21 cellular contexts compared by ENCODE assay signal in the genomic region with DNA sequence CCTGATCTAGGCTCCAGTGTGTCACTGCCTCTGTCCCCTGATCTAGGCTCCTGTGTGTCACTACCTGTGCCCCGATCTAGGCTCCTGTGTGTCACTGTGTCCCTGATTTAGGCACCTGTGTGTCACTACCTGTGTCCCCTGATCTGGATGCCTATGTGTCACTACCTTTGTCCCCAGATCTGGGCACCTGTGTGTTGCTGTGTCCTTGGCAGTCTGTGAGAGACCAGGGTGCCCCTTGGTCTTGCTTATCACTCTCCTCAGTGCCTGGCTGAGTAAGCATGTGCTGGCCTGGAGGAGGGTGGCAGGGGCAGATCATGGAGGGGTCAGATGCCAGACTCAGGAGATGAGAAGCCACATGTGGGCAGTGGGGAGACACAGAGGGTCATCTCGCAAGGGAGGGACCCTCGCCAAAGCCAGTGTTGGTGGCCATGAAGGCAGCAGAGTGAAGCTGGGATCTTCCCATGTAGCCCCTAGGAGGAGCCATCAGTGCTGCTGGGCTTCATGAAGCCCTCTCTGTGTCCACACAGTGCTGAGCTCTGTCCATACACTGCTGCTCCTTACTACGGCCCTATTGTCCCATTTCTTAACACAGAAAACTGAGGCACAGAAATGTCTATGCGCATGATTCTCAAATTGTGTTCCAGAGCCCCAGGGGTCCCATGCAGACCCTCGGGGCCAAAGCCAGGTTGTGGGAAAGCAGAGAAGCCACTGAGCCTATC. TPM values are rescaled to one million over a fixed set of nuclear protein-coding genes. Genes with fewer than 3 reads are reported as not detected.
A peak's percentile ranks its signal among the peaks of the same experiment; 100 is the strongest.
DNase-seq lines count a peak whose midpoint lies in the region; ATAC-seq and TF ChIP-seq lines count a peak whose summit lies in the region.
"Had no signal": no experiment of that assay in that cellular context is flagged by ENCODE, and none has a peak within 500 bp of the region (broad histone marks: within the 10 kb centered on the region; RNA-seq: fewer than 3 reads in every experiment).

No MANE protein-coding gene starts in this region.

- peaks cover 10% of the 10 kb centered on the region for H3K27me3 Mint-ChIP-seq in dendritic cell treated with granulocyte-macrophage colony-stimulating factor and Interleukin-4, amounts not matched to agents 40 ng/mL and 50 ng/mL, for 4 days
- H3K27me3 Mint-ChIP-seq in osteocyte (ENCODE audit: unreplicated experiment) = no peaks in the 10 kb centered on the region
- H3K27me3 Mint-ChIP-seq in activated CD4-positive, alpha-beta T cell treated with anti-CD3 and anti-CD28 coated beads for 36 hours = peaks cover 4% of the 10 kb centered on the region

- H3K36me3 ChIP-seq in SJCRH30 (no peaks in the 10 kb centered on the region), thyroid gland (no peaks in the 10 kb centered on the region)
- H3K36me3 ChIP-seq: prostate gland, tibial artery had no signal

- H3K4me3 Mint-ChIP-seq in dendritic cell treated with granulocyte-macrophage colony-stimulating factor and Interleukin-4, amounts not matched to agents 40 ng/mL and 50 ng/mL, for 4 days = no peak overlapping the region
- no peak overlapping the region for H3K4me3 Mint-ChIP-seq in osteocyte (ENCODE audit: unreplicated experiment)
- H3K4me3 Mint-ChIP-seq in activated CD4-positive, alpha-beta T cell treated with anti-CD3 and anti-CD28 coated beads for 36 hours = no peak overlapping the region
- H3K4me3 Mint-ChIP-seq: naive thymus-derived CD4-positive, alpha-beta T cell; stimulated activated effector memory CD8-positive, alpha-beta T cell treated with anti-CD3 and anti-CD28 coated beads, Interleukin-12 subunit alpha, Interleukin-12 subunit beta, amount 100 ng/mL, for 72 hours had no signal

- H3K27ac ChIP-seq in SJCRH30 = peak overlapping the region; percentile 52
- peak overlapping the region; percentile 29 to 78 (median 74) for H3K27ac ChIP-seq in thyroid gland
- H3K27ac ChIP-seq: prostate gland, tibial artery had no signal

- CTCF ChIA-PET in activated CD4-positive, alpha-beta T cell treated with anti-CD3 and anti-CD28 coated beads for 36 hours (lab: Charles Lee) = no interaction called here

- no peaks in the 10 kb centered on the region for H3K36me3 Mint-ChIP-seq in dendritic cell treated with granulocyte-macrophage colony-stimulating factor and Interleukin-4, amounts not matched to agents 40 ng/mL and 50 ng/mL, for 4 days (ENCODE audit: low read depth)
- H3K36me3 Mint-ChIP-seq in osteocyte (ENCODE audit: unreplicated experiment) = peaks cover 3% of the 10 kb centered on the region
- no peaks in the 10 kb centered on the region for H3K36me3 Mint-ChIP-seq in activated CD4-positive, alpha-beta T cell treated with anti-CD3 and anti-CD28 coated beads for 36 hours (ENCODE audit: low read depth)
- H3K36me3 Mint-ChIP-seq: naive thymus-derived CD4-positive, alpha-beta T cell; stimulated activated effector memory CD8-positive, alpha-beta T cell treated with anti-CD3 and anti-CD28 coated beads, Interleukin-12 subunit alpha, Interleukin-12 subunit beta, amount 100 ng/mL, for 72 hours had no signal

- 78 to 80% methylated on average over 6 of the region's 6 CpGs for WGBS in thyroid gland, 2 donors

- no peak for DNase-seq in SJCRH30
- DNase-seq in osteocyte (ENCODE audit: extremely low spot score, unreplicated experiment) = no peak
- DNase-seq in thyroid gland = no peak
- no peak for DNase-seq in activated CD4-positive, alpha-beta T cell treated with anti-CD3 and anti-CD28 coated beads for 36 hours
- no peak for DNase-seq in erythroblast (lab: John Stamatoyannopoulos, UW)
- no peak for DNase-seq in omental fat pad (ENCODE audit: low spot score)
- DNase-seq: activated CD4-positive, alpha-beta T cell treated with anti-CD3 and anti-CD28 coated beads, Interleukin-2, amount 50 U/mL, for 4 hours; COR-L47; DND-41; hypothalamus; naive thymus-derived CD4-positive, alpha-beta T cell; NCI-H1417 treated with DMSO at 0.1 percent for 48 hours; NCI-H526 treated with DMSO at 0.1 percent for 48 hours; stimulated activated CD4-positive, alpha-beta T cell treated with anti-CD3 and anti-CD28 coated beads, Interleukin-15, amount 100 ng/mL, for 24 hours; tibial artery had no signal

- POLR2A ChIA-PET in activated CD4-positive, alpha-beta T cell treated with anti-CD3 and anti-CD28 coated beads for 36 hours (lab: Charles Lee) = interaction anchor here (0.6 kb wide), 1 partner anchor 125 kb away, joined by 4 read pairs; no protein-coding TSS in a partner anchor

- peaks cover 5% of the 10 kb centered on the region for H3K4me1 Mint-ChIP-seq in dendritic cell treated with granulocyte-macrophage colony-stimulating factor and Interleukin-4, amounts not matched to agents 40 ng/mL and 50 ng/mL, for 4 days (ENCODE audit: low read depth)
- H3K4me1 Mint-ChIP-seq in osteocyte (ENCODE audit: unreplicated experiment) = peaks cover 38% of the 10 kb centered on the region
- H3K4me1 Mint-ChIP-seq in activated CD4-positive, alpha-beta T cell treated with anti-CD3 and anti-CD28 coated beads for 36 hours = no peaks in the 10 kb centered on the region
- H3K4me1 Mint-ChIP-seq: stimulated activated effector memory CD8-positive, alpha-beta T cell treated with anti-CD3 and anti-CD28 coated beads, Interleukin-12 subunit alpha, Interleukin-12 subunit beta, amount 100 ng/mL, for 72 hours had no signal

- no peak for TF ChIP-seq POLR2A in thyroid gland (IDR thresholded peaks at IDR 0.05)
- no peak for TF ChIP-seq POLR2A in erythroblast (IDR thresholded peaks at IDR 0.05; ENCODE audit: low read length)

- H3K9me3 Mint-ChIP-seq in dendritic cell treated with granulocyte-macrophage colony-stimulating factor and Interleukin-4, amounts not matched to agents 40 ng/mL and 50 ng/mL, for 4 days = no peaks in the 10 kb centered on the region
- H3K9me3 Mint-ChIP-seq in osteocyte (ENCODE audit: unreplicated experiment) = no peaks in the 10 kb centered on the region
- H3K9me3 Mint-ChIP-seq in activated CD4-positive, alpha-beta T cell treated with anti-CD3 and anti-CD28 coated beads for 36 hours (ENCODE audit: low read depth) = no peaks in the 10 kb centered on the region
- H3K9me3 Mint-ChIP-seq: stimulated activated effector memory CD8-positive, alpha-beta T cell treated with anti-CD3 and anti-CD28 coated beads, Interleukin-12 subunit alpha, Interleukin-12 subunit beta, amount 100 ng/mL, for 72 hours had no signal

- intact Hi-C loops in dendritic cell treated with granulocyte-macrophage colony-stimulating factor and Interleukin-4, amounts not matched to agents 40 ng/mL and 50 ng/mL, for 4 days (cut with micrococcal nuclease) = no loop called here
- intact Hi-C loops in thyroid gland (cut with DNase I) = no loop called here
- intact Hi-C loops in activated CD4-positive, alpha-beta T cell treated with anti-CD3 and anti-CD28 coated beads for 36 hours (cut with DNase I, micrococcal nuclease) = no loop called here

- ATAC-seq in GM21786 (IDR thresholded peaks at IDR 0.05; ENCODE audit: unreplicated experiment) = no peak
- no peak for ATAC-seq in activated CD4-positive, alpha-beta T cell treated with anti-CD3 and anti-CD28 coated beads for 36 hours
- no peak for ATAC-seq in omental fat pad (ENCODE audit: low FRiP score)
- ATAC-seq: naive thymus-derived CD4-positive, alpha-beta T cell; Right ventricle myocardium inferior; stimulated activated effector memory CD8-positive, alpha-beta T cell treated with anti-CD3 and anti-CD28 coated beads, Interleukin-12 subunit alpha, Interleukin-12 subunit beta, amount 100 ng/mL, for 72 hours had no signal

- peak overlapping the region; percentile 42 for H3K27ac Mint-ChIP-seq in dendritic cell treated with granulocyte-macrophage colony-stimulating factor and Interleukin-4, amounts not matched to agents 40 ng/mL and 50 ng/mL, for 4 days
- H3K27ac Mint-ChIP-seq in osteocyte (ENCODE audit: unreplicated experiment) = peak overlapping the region; percentile 47
- no peak overlapping the region for H3K27ac Mint-ChIP-seq in activated CD4-positive, alpha-beta T cell treated with anti-CD3 and anti-CD28 coated beads for 36 hours
- H3K27ac Mint-ChIP-seq: naive thymus-derived CD4-positive, alpha-beta T cell; stimulated activated effector memory CD8-positive, alpha-beta T cell treated with anti-CD3 and anti-CD28 coated beads, Interleukin-12 subunit alpha, Interleukin-12 subunit beta, amount 100 ng/mL, for 72 hours had no signal

- H3K27me3 ChIP-seq in SJCRH30 (no peaks in the 10 kb centered on the region), thyroid gland (no peaks in the 10 kb centered on the region)

- TF ChIP-seq CTCF in osteocyte (IDR thresholded peaks at IDR 0.05) (no peak), thyroid gland (IDR thresholded peaks at IDR 0.05) (no peak), omental fat pad (IDR thresholded peaks at IDR 0.05) (no peak)

- H3K4me1 ChIP-seq in SJCRH30 (peaks cover 26% of the 10 kb centered on the region), thyroid gland (peaks cover 43 to 78% of the 10 kb centered on the region in 2 donors)
- H3K4me1 ChIP-seq: prostate gland had no signal

- no peak overlapping the region for H3K4me3 ChIP-seq in SJCRH30
- no peak overlapping the region for H3K4me3 ChIP-seq in thyroid gland (replicated peaks in 1 of 3)
- H3K4me3 ChIP-seq: prostate gland, tibial artery had no signal

- H3K9me3 ChIP-seq in SJCRH30 (replicated peaks) = no peaks in the 10 kb centered on the region
- no peaks in the 10 kb centered on the region for H3K9me3 ChIP-seq in thyroid gland
- H3K9me3 ChIP-seq: prostate gland, tibial artery had no signal

RNA-seq across cellular contexts. Expression of a gene that starts 15.5 kb away (rescaled TPM):
- 11.8 and 13.4 TPM in 2 replicates for total RNA-seq in SJCRH30 (2014; rRNA removed; shearing (Covaris generic))
- 146 and 169 TPM in 2 replicates for total RNA-seq in osteocyte
- 10 to 100 TPM; 40.7 to 64.3 (median 50.2) TPM for total RNA-seq in thyroid gland
- total RNA-seq in activated CD4-positive, alpha-beta T cell treated with anti-CD3 and anti-CD28 coated beads for 36 hours = under 1 TPM in 1 of 2 experiments, not detected in 1; 0.05 TPM
- 10 to 100 TPM in 2 of 4 donors, 1 to 10 TPM in 2; 6.0 to 62.6 (median 10.8) TPM for total RNA-seq in omental fat pad
- total RNA-seq: HT-29 had no signal

RNA-seq across cellular contexts. Expression of a gene that starts 21.3 kb away (rescaled TPM):
- 5.1 and 6.0 TPM in 2 replicates for total RNA-seq in SJCRH30 (2014; rRNA removed; shearing (Covaris generic))
- total RNA-seq in osteocyte = 0.56 and 0.78 TPM in 2 replicates
- total RNA-seq in thyroid gland = 10 to 100 TPM; 15.3 to 25.0 (median 19.3) TPM
- total RNA-seq in activated CD4-positive, alpha-beta T cell treated with anti-CD3 and anti-CD28 coated beads for 36 hours = 1 to 10 TPM in 1 of 2 experiments, under 1 TPM in 1; 0.82 to 1.1 TPM
- total RNA-seq in omental fat pad = 1 to 10 TPM in 2 of 4 donors, under 1 TPM in 2; 0.95 to 1.2 (median 1.0) TPM

Comparison
In these comparisons a context has a peak if more than half of its experiments do, and no peak if none do; other contexts are left out.
1. RNA of a gene that starts 15.5 kb away (total RNA-seq): 146 to 169 TPM in osteocyte, 40.7 to 64.3 TPM in thyroid gland, 6.0 to 62.6 TPM in omental fat pad and 11.8 to 13.4 TPM in SJCRH30; 0.05 TPM in activated CD4-positive, alpha-beta T cell treated with anti-CD3 and anti-CD28 coated beads for 36 hours; every median in the first group is over 4 times any median in the second.